Comparison of ENCODE assay signal across 6 cellular contexts in genomic region chr11:119101367-119101758, GRCh38. TPM values are rescaled to one million over a fixed set of nuclear protein-coding genes. Genes with fewer than 3 reads are reported as not detected.
DNase-seq lines count a peak whose midpoint lies in the region; ATAC-seq and TF ChIP-seq lines count a peak whose summit lies in the region.

No MANE protein-coding gene starts in this region.

- H3K36me3 Mint-ChIP-seq in progenitor cell of endocrine pancreas (ENCODE audit: insufficient read depth), result peaks cover 18% of the 10 kb centered on the region

- H3K27me3 Mint-ChIP-seq in progenitor cell of endocrine pancreas, result no peaks in the 10 kb centered on the region

- peak overlapping the region; percentile 78 for H3K4me3 Mint-ChIP-seq in progenitor cell of endocrine pancreas (ENCODE audit: low read depth)

- DNase-seq in colonic mucosa, result peak; percentile 54
- peak; percentile 54 for DNase-seq in progenitor cell of endocrine pancreas (ENCODE audit: low spot score, unreplicated experiment)
- DNase-seq in GM19240 (ENCODE audit: insufficient read length, low spot score), result no peak
- no peak for DNase-seq in NCI-H69 (lab: John Stamatoyannopoulos, UW)

- H3K27ac ChIP-seq in colonic mucosa, result peak overlapping the region; percentile 85

- intact Hi-C loops in colonic mucosa (cut with DNase I), result no loop called here

- H3K4me1 ChIP-seq in colonic mucosa, result peaks cover 15% of the 10 kb centered on the region

- no peaks in the 10 kb centered on the region for H3K27me3 ChIP-seq in colonic mucosa

- H3K9ac ChIP-seq in colonic mucosa (ENCODE audit: low read depth in 2 of 2, low read length in 2 of 2), result peak overlapping the region; percentile 67 to 88

- H3K9me3 ChIP-seq in colonic mucosa, result no peaks in the 10 kb centered on the region

- H3K4me1 Mint-ChIP-seq in progenitor cell of endocrine pancreas (ENCODE audit: low read depth), result peaks cover 16% of the 10 kb centered on the region

- H3K4me3 ChIP-seq in colonic mucosa, result peak overlapping the region; percentile 86

- H3K36me3 ChIP-seq in colonic mucosa, result peaks cover 5% of the 10 kb centered on the region

- H3K9me3 Mint-ChIP-seq in progenitor cell of endocrine pancreas (ENCODE audit: low read depth), result no peaks in the 10 kb centered on the region

- peak; percentile 14 for ATAC-seq in GM19438 (IDR thresholded peaks at IDR 0.05; ENCODE audit: low read depth, unreplicated experiment)
- ATAC-seq in HG03571 (IDR thresholded peaks at IDR 0.05; ENCODE audit: unreplicated experiment), result peak; percentile 8

- peak overlapping the region; percentile 99 for H3K27ac Mint-ChIP-seq in progenitor cell of endocrine pancreas

- no peak for TF ChIP-seq CTCF in colonic mucosa (IDR thresholded peaks at IDR 0.05)
- peak; percentile 37 for TF ChIP-seq CTCF in progenitor cell of endocrine pancreas (IDR thresholded peaks at IDR 0.05; ENCODE audit: unreplicated experiment)

RNA-seq across cellular contexts. Expression of gene DPAGT1, which starts 0.3 kb away (rescaled TPM):
- total RNA-seq in colonic mucosa (100 to 1,000 TPM in 1 of 2 donors, 10 to 100 TPM in 1; 39.4 to 104 TPM), progenitor cell of endocrine pancreas (53.4 and 60.8 TPM in 2 replicates)

RNA-seq across cellular contexts. Expression of gene C2CD2L, which starts 5.8 kb away (rescaled TPM):
- total RNA-seq in colonic mucosa (10 to 100 TPM; 20.6 to 27.9 TPM), progenitor cell of endocrine pancreas (7.2 and 7.3 TPM in 2 replicates)

RNA-seq across cellular contexts. Expression of gene HMBS, which starts 16.7 kb away (rescaled TPM):
- 10 to 100 TPM; 18.7 to 50.5 TPM for total RNA-seq in colonic mucosa
- total RNA-seq in progenitor cell of endocrine pancreas, result 39.0 and 39.8 TPM in 2 replicates

RNA-seq across cellular contexts. Expression of gene HINFP, which starts 20.0 kb away (rescaled TPM):
- 10 to 100 TPM; 31.9 to 33.3 TPM for total RNA-seq in colonic mucosa
- total RNA-seq in progenitor cell of endocrine pancreas, result 48.7 and 52.2 TPM in 2 replicates

RNA-seq across cellular contexts. Expression of gene VPS11, which starts 33.7 kb away (rescaled TPM):
- total RNA-seq in colonic mucosa (10 to 100 TPM; 23.0 to 24.1 TPM), progenitor cell of endocrine pancreas (36.3 and 37.2 TPM in 2 replicates)

Comparison
In these comparisons a context has a peak if more than half of its experiments do, and no peak if none do; other contexts are left out.
1. DNase-seq: peak in colonic mucosa (single experiment) and progenitor cell of endocrine pancreas (single experiment); none in GM19240 (single experiment) and NCI-H69 (single experiment).